8 cellular contexts compared by ENCODE assay signal in the genomic region with DNA sequence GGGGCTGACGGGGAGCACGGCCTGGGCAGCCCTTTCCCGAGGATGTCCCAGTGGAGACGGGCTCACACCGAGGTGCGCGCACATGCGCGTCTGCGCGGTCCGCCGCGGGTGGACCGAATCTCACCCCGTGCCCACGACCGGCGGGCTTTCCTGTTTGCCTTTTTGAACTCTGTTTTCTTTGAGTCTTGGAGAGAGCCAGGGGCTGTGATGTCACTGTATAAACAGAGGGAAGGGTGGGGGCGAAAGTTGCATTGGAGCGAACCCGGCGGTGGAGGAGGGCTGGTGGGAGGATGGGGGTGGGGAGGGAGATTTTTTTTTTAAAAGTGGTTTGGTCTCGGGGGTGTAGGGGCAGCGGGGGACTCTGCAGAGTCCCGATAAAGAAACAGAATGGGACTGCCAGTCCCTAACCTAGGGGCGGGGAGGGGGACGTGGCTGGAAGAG.
DNase-seq lines count a peak whose midpoint lies in the region; ATAC-seq, FAIRE-seq and TF ChIP-seq lines count a peak whose summit lies in the region.

No MANE protein-coding gene starts in this region.

- CTCF ChIA-PET in CD4-positive, alpha-beta memory T cell (lab: Charles Lee; ENCODE audit: partially characterized antibody) = no interaction called here

- peak overlapping the region in 1 of 8 donors; percentile 32 for H3K4me3 Mint-ChIP-seq in CD4-positive, alpha-beta memory T cell

- POLR2A ChIA-PET in CD4-positive, alpha-beta memory T cell (lab: Charles Lee; ENCODE audit: partially characterized antibody) = no interaction called here

- peaks cover 1 to 8% (median 3%) of the 10 kb centered on the region in 4 donors for H3K4me1 Mint-ChIP-seq in CD4-positive, alpha-beta memory T cell

- no peaks in the 10 kb centered on the region for H3K36me3 ChIP-seq in kidney (ENCODE audit: control insufficient read depth in 1 of 2, insufficient read depth in 2 of 2, low read length in 2 of 2)
- H3K36me3 ChIP-seq in CD4-positive, alpha-beta memory T cell (ENCODE audit: insufficient read depth, low read length) = no peaks in the 10 kb centered on the region

- FAIRE-seq in kidney (lab: Jason Lieb, UNC) = no peak

- peaks cover 21% of the 10 kb centered on the region for H3K27me3 ChIP-seq in CD4-positive, alpha-beta memory T cell (ENCODE audit: insufficient read depth, low read length)

- H3K4me3 ChIP-seq in kidney (ENCODE audit: low read length in 2 of 2) = peak overlapping the region; percentile 10 to 57
- H3K4me3 ChIP-seq in CD4-positive, alpha-beta memory T cell (ENCODE audit: low read length in 2 of 2) = no peak overlapping the region

- no peak for TF ChIP-seq CTCF in kidney (IDR thresholded peaks at IDR 0.05; ENCODE audit: borderline replicate concordance, extremely low read depth, insufficient read depth)

- no peaks in the 10 kb centered on the region for H3K9me3 ChIP-seq in kidney (ENCODE audit: control insufficient read depth in 1 of 2, low read length in 2 of 2)
- H3K9me3 ChIP-seq in CD4-positive, alpha-beta memory T cell (ENCODE audit: control insufficient read depth in 1 of 2, low read length in 2 of 2) = no peaks in the 10 kb centered on the region

- H3K27ac Mint-ChIP-seq in CD4-positive, alpha-beta memory T cell = no peak overlapping the region

- peaks cover 0 to 7% (median 2%) of the 10 kb centered on the region in 8 donors for H3K9me3 Mint-ChIP-seq in CD4-positive, alpha-beta memory T cell

- no peak overlapping the region for H3K9ac ChIP-seq in kidney (ENCODE audit: low read length in 2 of 2)

- intact Hi-C loops in kidney (cut with DNase I) = no loop called here
- intact Hi-C loops in CD4-positive, alpha-beta memory T cell (cut with micrococcal nuclease) = no loop called here

- peak overlapping the region in 1 of 2 donors; percentile 56 for H3K27ac ChIP-seq in kidney (ENCODE audit: low read depth in 2 of 2, low read length in 2 of 2)
- H3K27ac ChIP-seq in CD4-positive, alpha-beta memory T cell (ENCODE audit: low read depth, low read length) = no peak overlapping the region

- no peaks in the 10 kb centered on the region for H3K36me3 Mint-ChIP-seq in CD4-positive, alpha-beta memory T cell

- H3K27me3 Mint-ChIP-seq in CD4-positive, alpha-beta memory T cell = peaks cover 28 to 30% of the 10 kb centered on the region in 2 donors

- in situ Hi-C loops in T47D (cut with HindIII; ENCODE audit: low pct_unique_long_range_greater_than_20kb, low sequenced_read_pairs) = no loop called here

- peak; percentile 33 for DNase-seq in HK-2 (ENCODE audit: unreplicated experiment)
- peak; percentile 61 to 65 for DNase-seq in T47D (ENCODE audit: low read depth in 1 of 2, low spot score in 1 of 2)
- DNase-seq in kidney = peak; percentile 85
- peak; percentile 36 for DNase-seq in smooth muscle cell of the brain vasculature (ENCODE audit: low read depth, low spot score)
- DNase-seq in NCI-H2196 treated with DMSO at 0.1 percent for 48 hours (lab: John Stamatoyannopoulos, UW; ENCODE audit: unreplicated experiment) = no peak
- no peak for DNase-seq in stimulated activated CD4-positive, alpha-beta T cell treated with anti-CD3 and anti-CD28 coated beads, Interleukin-2, amount 100 ng/mL, for 48 hours
- DNase-seq in CD4-positive, alpha-beta memory T cell = no peak

- no peak for ATAC-seq in HG02571 (IDR thresholded peaks at IDR 0.05; ENCODE audit: unreplicated experiment)

- no peaks in the 10 kb centered on the region for H3K4me1 ChIP-seq in kidney (ENCODE audit: control insufficient read depth in 1 of 2, insufficient read depth in 1 of 2, low read depth in 1 of 2, low read length in 2 of 2)
- peaks cover 9% of the 10 kb centered on the region for H3K4me1 ChIP-seq in CD4-positive, alpha-beta memory T cell (ENCODE audit: insufficient read depth, low read length)

Comparison
In these comparisons a context has a peak if more than half of its experiments do, and no peak if none do; other contexts are left out.
1. DNase-seq: peak in HK-2 (single experiment), T47D (2 of 2), kidney (single experiment) and smooth muscle cell of the brain vasculature (single experiment); none in NCI-H2196 treated with DMSO at 0.1 percent for 48 hours (single experiment), stimulated activated CD4-positive, alpha-beta T cell treated with anti-CD3 and anti-CD28 coated beads, Interleukin-2, amount 100 ng/mL, for 48 hours (0 of 2) and CD4-positive, alpha-beta memory T cell (0 of 5).
2. H3K4me3 ChIP-seq: peak in kidney (2 of 2); none in CD4-positive, alpha-beta memory T cell (0 of 2).